Comparison of ENCODE assay signal across 10 cellular contexts in the genomic region with DNA sequence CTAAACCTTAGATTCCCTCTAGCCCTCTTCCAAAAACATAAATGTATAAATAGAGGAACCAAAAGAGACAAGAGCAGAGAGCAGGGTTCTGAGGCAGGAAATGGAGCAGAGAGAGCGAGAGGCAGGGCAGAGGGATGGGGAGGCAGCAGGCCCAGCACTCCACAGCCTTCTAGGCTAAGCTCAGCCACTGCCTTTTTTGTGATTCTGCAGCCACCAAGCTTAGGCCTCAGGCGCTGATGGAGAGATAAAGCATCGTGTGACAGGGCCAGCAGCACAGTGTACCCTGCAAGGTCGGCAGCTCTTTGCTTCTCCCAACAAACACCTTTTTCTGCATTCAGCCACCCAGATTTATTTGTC. TPM values are rescaled to one million over a fixed set of nuclear protein-coding genes. Genes with fewer than 3 reads are reported as not detected.
A peak's percentile ranks its signal among the peaks of the same experiment; 100 is the strongest.
DNase-seq lines count a peak whose midpoint lies in the region; ATAC-seq and TF ChIP-seq lines count a peak whose summit lies in the region.
"Had no signal": no experiment of that assay in that cellular context is flagged by ENCODE, and none has a peak within 500 bp of the region (broad histone marks: within the 10 kb centered on the region; RNA-seq: fewer than 3 reads in every experiment).

No MANE protein-coding gene starts in this region.

- POLR2A ChIA-PET in RWPE1 (lab: Yijun Ruan, JAX; ENCODE audit: low non-redundant PET) = no interaction called here

- intact Hi-C loops in left ventricle myocardium superior (cut with micrococcal nuclease) = no loop called here
- intact Hi-C loops in sciatic nerve (cut with DNase I) = no loop called here
- intact Hi-C loops in posterior vena cava (cut with DNase I) = no loop called here

- ATAC-seq in left ventricle myocardium superior = peak; percentile 77
- ATAC-seq in sciatic nerve = peak; percentile 78
- no peak for ATAC-seq in HG03571 (IDR thresholded peaks at IDR 0.05; ENCODE audit: unreplicated experiment)

- CTCF ChIA-PET in RWPE1 (lab: Yijun Ruan, JAX) = interaction anchor here (0.5 kb wide), 1 partner anchor 87 kb away, joined by 3 read pairs; no protein-coding TSS in a partner anchor

- 0 out of 2 replicates have a peak overlapping the region, but pooled peaks have one; percentile 4 for H3K27ac ChIP-seq in RWPE1

- no peak for TF ChIP-seq CTCF in RWPE1 (conservative IDR thresholded peaks at IDR 0.05; ENCODE audit: low read depth)

- DNase-seq in ELF-1 (ENCODE audit: low read depth, low spot score) (peak; percentile 94), RWPE1 (ENCODE audit: low spot score) (no peak), left ventricle myocardium superior (peak; percentile 36), sciatic nerve (ENCODE audit: low spot score) (no peak), posterior vena cava (ENCODE audit: low spot score) (no peak), globus pallidus (ENCODE audit: low spot score) (no peak)
- no peak for DNase-seq in effector CD4-positive, alpha-beta T cell
- DNase-seq: foreskin melanocyte had no signal

RNA-seq across cellular contexts. Expression of a gene that starts 14.4 kb away (rescaled TPM):
- total RNA-seq in left ventricle myocardium superior (130 TPM), sciatic nerve (168 TPM), posterior vena cava (100 to 1,000 TPM; 233 to 277 TPM)

RNA-seq across cellular contexts. Expression of a gene that starts 36.7 kb away (rescaled TPM):
- total RNA-seq in left ventricle myocardium superior = 28.1 TPM
- 36.6 TPM for total RNA-seq in sciatic nerve
- total RNA-seq in posterior vena cava = 10 to 100 TPM; 26.3 to 31.2 TPM

RNA-seq across cellular contexts. Expression of a gene that starts 52.8 kb away (rescaled TPM):
- total RNA-seq in left ventricle myocardium superior (17.1 TPM), sciatic nerve (31.1 TPM), posterior vena cava (10 to 100 TPM; 29.7 to 54.9 TPM)

RNA-seq across cellular contexts. Expression of a gene that starts 59.7 kb away (rescaled TPM):
- 54.8 TPM for total RNA-seq in left ventricle myocardium superior
- 71.2 TPM for total RNA-seq in sciatic nerve
- 10 to 100 TPM; 79.9 to 96.2 TPM for total RNA-seq in posterior vena cava
- total RNA-seq: HT1080 had no signal

Comparison
In these comparisons a context has a peak if more than half of its experiments do, and no peak if none do; other contexts are left out.
1. DNase-seq: peak in ELF-1 (single experiment) and left ventricle myocardium superior (single experiment); none in RWPE1 (single experiment), sciatic nerve (single experiment), effector CD4-positive, alpha-beta T cell (single experiment), posterior vena cava (single experiment) and globus pallidus (single experiment).